1 cellular context compared by ENCODE assay signal in the genomic region with DNA sequence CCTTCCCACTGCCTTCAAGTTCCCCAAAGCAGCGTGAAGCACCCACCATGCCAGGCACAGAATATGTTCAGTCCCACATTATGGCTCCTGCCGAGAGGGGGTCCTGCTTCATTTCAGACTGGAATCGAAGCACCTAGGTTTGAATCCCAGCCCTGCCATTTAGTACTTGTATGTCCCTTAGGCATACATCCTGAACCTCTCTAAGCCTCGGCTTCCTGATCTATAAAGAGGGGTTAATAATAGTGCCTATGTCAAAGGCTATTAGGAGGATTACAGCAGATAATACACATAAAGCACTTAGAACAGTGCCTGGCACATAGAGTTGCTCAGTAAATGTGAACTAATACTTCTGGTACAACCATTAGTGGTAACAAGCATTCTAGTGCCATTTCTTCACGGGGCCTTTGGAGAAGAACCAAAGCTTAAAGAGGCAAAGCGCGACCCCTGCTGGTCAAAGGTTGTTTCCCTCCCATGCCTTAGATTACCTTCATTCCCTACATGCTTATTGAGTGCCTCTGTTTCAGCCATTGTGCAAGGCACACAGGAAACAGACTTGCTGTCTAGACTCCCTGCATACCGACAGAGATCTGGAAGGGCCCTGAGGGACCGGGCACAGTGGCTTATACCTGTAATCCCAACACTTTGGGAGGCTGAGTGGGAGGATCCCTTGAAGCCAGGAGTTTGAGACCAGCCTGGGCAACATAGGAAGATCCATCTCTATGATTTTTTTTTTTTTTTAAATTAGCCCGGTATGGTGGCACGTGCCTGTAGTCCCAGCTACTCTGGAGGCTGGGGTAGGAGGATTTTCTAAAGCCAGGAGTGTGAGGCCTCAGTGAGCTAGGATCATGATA.
TF ChIP-seq lines count a peak whose summit lies in the region.

No MANE protein-coding gene starts in this region.

TF ChIP-seq in HepG2, 621 proteins besides CTCF, POLR2A, EP300 and RAD21 (continued from another document and continues in another):
- TF ChIP-seq ZNF652 (CRISPR knock-in tag; IDR thresholded peaks at IDR 0.05; ENCODE audit: borderline replicate concordance, low read depth) (peak; percentile 24; the same call in 1 of the 2 replicates), ZNF7 (CRISPR knock-in tag; IDR thresholded peaks at IDR 0.05) (no peak), ZNF331 (CRISPR knock-in tag; IDR thresholded peaks at IDR 0.05) (no peak), NCOA1 (CRISPR knock-in tag; IDR thresholded peaks at IDR 0.05) (no peak), HNRNPLL (IDR thresholded peaks at IDR 0.05; ENCODE audit: low read depth, low read length, poor library complexity, severe bottlenecking) (no peak), ZNF674 (CRISPR knock-in tag; IDR thresholded peaks at IDR 0.05; ENCODE audit: low read depth) (no peak), JUND (CRISPR knock-in tag; IDR thresholded peaks at IDR 0.05) (no peak), ZNF121 (CRISPR knock-in tag; IDR thresholded peaks at IDR 0.05) (peak; percentile 27; the same call in 1 of the 2 replicates), GATAD2A (CRISPR knock-in tag; IDR thresholded peaks at IDR 0.05) (peak; percentile 46; the same call in 1 of the 2 replicates), TEAD3 (CRISPR knock-in tag; optimal IDR thresholded peaks at IDR 0.05; ENCODE audit: borderline replicate concordance) (peak; percentile 89), MAF1 (CRISPR knock-in tag; IDR thresholded peaks at IDR 0.05; ENCODE audit: borderline replicate concordance) (no peak), KLF16 (CRISPR knock-in tag; IDR thresholded peaks at IDR 0.05) (0 out of 4 replicates have a peak, but pooled peaks of 1 of the 2 experiments have one; percentile 55)
- TF ChIP-seq, protein P1, sequence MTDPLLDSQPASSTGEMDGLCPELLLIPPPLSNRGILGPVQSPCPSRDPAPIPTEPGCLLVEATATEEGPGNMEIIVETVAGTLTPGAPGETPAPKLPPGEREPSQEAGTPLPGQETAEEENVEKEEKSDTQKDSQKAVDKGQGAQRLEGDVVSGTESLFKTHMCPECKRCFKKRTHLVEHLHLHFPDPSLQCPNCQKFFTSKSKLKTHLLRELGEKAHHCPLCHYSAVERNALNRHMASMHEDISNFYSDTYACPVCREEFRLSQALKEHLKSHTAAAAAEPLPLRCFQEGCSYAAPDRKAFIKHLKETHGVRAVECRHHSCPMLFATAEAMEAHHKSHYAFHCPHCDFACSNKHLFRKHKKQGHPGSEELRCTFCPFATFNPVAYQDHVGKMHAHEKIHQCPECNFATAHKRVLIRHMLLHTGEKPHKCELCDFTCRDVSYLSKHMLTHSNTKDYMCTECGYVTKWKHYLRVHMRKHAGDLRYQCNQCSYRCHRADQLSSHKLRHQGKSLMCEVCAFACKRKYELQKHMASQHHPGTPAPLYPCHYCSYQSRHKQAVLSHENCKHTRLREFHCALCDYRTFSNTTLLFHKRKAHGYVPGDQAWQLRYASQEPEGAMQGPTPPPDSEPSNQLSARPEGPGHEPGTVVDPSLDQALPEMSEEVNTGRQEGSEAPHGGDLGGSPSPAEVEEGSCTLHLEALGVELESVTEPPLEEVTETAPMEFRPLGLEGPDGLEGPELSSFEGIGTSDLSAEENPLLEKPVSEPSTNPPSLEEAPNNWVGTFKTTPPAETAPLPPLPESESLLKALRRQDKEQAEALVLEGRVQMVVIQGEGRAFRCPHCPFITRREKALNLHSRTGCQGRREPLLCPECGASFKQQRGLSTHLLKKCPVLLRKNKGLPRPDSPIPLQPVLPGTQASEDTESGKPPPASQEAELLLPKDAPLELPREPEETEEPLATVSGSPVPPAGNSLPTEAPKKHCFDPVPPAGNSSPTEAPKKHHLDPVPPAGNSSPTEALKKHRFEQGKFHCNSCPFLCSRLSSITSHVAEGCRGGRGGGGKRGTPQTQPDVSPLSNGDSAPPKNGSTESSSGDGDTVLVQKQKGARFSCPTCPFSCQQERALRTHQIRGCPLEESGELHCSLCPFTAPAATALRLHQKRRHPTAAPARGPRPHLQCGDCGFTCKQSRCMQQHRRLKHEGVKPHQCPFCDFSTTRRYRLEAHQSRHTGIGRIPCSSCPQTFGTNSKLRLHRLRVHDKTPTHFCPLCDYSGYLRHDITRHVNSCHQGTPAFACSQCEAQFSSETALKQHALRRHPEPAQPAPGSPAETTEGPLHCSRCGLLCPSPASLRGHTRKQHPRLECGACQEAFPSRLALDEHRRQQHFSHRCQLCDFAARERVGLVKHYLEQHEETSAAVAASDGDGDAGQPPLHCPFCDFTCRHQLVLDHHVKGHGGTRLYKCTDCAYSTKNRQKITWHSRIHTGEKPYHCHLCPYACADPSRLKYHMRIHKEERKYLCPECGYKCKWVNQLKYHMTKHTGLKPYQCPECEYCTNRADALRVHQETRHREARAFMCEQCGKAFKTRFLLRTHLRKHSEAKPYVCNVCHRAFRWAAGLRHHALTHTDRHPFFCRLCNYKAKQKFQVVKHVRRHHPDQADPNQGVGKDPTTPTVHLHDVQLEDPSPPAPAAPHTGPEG (CRISPR knock-in tag; IDR thresholded peaks at IDR 0.05): no peak
- TF ChIP-seq, protein P2, sequence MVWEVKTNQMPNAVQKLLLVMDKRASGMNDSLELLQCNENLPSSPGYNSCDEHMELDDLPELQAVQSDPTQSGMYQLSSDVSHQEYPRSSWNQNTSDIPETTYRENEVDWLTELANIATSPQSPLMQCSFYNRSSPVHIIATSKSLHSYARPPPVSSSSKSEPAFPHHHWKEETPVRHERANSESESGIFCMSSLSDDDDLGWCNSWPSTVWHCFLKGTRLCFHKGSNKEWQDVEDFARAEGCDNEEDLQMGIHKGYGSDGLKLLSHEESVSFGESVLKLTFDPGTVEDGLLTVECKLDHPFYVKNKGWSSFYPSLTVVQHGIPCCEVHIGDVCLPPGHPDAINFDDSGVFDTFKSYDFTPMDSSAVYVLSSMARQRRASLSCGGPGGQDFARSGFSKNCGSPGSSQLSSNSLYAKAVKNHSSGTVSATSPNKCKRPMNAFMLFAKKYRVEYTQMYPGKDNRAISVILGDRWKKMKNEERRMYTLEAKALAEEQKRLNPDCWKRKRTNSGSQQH (CRISPR knock-in tag; IDR thresholded peaks at IDR 0.05; ENCODE audit: low read depth): no peak
- TF ChIP-seq, protein P3, sequence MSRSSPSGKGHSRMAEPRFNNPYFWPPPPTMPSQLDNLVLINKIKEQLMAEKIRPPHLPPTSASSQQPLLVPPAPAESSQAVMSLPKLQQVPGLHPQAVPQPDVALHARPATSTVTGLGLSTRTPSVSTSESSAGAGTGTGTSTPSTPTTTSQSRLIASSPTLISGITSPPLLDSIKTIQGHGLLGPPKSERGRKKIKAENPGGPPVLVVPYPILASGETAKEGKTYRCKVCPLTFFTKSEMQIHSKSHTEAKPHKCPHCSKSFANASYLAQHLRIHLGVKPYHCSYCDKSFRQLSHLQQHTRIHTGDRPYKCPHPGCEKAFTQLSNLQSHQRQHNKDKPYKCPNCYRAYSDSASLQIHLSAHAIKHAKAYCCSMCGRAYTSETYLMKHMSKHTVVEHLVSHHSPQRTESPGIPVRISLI (CRISPR knock-in tag; IDR thresholded peaks at IDR 0.05; ENCODE audit: borderline replicate concordance): peak; percentile 19; the same call in 1 of the 2 replicates
- TF ChIP-seq, protein P4, sequence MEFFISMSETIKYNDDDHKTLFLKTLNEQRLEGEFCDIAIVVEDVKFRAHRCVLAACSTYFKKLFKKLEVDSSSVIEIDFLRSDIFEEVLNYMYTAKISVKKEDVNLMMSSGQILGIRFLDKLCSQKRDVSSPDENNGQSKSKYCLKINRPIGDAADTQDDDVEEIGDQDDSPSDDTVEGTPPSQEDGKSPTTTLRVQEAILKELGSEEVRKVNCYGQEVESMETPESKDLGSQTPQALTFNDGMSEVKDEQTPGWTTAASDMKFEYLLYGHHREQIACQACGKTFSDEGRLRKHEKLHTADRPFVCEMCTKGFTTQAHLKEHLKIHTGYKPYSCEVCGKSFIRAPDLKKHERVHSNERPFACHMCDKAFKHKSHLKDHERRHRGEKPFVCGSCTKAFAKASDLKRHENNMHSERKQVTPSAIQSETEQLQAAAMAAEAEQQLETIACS (CRISPR knock-in tag; IDR thresholded peaks at IDR 0.05): no peak
- TF ChIP-seq, protein P5, sequence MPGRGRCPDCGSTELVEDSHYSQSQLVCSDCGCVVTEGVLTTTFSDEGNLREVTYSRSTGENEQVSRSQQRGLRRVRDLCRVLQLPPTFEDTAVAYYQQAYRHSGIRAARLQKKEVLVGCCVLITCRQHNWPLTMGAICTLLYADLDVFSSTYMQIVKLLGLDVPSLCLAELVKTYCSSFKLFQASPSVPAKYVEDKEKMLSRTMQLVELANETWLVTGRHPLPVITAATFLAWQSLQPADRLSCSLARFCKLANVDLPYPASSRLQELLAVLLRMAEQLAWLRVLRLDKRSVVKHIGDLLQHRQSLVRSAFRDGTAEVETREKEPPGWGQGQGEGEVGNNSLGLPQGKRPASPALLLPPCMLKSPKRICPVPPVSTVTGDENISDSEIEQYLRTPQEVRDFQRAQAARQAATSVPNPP (CRISPR knock-in tag; IDR thresholded peaks at IDR 0.05): no peak
- TF ChIP-seq, protein P6, sequence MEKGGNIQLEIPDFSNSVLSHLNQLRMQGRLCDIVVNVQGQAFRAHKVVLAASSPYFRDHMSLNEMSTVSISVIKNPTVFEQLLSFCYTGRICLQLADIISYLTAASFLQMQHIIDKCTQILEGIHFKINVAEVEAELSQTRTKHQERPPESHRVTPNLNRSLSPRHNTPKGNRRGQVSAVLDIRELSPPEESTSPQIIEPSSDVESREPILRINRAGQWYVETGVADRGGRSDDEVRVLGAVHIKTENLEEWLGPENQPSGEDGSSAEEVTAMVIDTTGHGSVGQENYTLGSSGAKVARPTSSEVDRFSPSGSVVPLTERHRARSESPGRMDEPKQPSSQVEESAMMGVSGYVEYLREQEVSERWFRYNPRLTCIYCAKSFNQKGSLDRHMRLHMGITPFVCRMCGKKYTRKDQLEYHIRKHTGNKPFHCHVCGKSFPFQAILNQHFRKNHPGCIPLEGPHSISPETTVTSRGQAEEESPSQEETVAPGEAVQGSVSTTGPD (CRISPR knock-in tag; IDR thresholded peaks at IDR 0.05): no peak
- TF ChIP-seq, protein P7, sequence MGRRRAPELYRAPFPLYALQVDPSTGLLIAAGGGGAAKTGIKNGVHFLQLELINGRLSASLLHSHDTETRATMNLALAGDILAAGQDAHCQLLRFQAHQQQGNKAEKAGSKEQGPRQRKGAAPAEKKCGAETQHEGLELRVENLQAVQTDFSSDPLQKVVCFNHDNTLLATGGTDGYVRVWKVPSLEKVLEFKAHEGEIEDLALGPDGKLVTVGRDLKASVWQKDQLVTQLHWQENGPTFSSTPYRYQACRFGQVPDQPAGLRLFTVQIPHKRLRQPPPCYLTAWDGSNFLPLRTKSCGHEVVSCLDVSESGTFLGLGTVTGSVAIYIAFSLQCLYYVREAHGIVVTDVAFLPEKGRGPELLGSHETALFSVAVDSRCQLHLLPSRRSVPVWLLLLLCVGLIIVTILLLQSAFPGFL (CRISPR knock-in tag; IDR thresholded peaks at IDR 0.05): no peak
- TF ChIP-seq, protein P8, sequence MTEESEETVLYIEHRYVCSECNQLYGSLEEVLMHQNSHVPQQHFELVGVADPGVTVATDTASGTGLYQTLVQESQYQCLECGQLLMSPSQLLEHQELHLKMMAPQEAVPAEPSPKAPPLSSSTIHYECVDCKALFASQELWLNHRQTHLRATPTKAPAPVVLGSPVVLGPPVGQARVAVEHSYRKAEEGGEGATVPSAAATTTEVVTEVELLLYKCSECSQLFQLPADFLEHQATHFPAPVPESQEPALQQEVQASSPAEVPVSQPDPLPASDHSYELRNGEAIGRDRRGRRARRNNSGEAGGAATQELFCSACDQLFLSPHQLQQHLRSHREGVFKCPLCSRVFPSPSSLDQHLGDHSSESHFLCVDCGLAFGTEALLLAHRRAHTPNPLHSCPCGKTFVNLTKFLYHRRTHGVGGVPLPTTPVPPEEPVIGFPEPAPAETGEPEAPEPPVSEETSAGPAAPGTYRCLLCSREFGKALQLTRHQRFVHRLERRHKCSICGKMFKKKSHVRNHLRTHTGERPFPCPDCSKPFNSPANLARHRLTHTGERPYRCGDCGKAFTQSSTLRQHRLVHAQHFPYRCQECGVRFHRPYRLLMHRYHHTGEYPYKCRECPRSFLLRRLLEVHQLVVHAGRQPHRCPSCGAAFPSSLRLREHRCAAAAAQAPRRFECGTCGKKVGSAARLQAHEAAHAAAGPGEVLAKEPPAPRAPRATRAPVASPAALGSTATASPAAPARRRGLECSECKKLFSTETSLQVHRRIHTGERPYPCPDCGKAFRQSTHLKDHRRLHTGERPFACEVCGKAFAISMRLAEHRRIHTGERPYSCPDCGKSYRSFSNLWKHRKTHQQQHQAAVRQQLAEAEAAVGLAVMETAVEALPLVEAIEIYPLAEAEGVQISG (CRISPR knock-in tag; IDR thresholded peaks at IDR 0.05): no peak
- TF ChIP-seq, protein P9, sequence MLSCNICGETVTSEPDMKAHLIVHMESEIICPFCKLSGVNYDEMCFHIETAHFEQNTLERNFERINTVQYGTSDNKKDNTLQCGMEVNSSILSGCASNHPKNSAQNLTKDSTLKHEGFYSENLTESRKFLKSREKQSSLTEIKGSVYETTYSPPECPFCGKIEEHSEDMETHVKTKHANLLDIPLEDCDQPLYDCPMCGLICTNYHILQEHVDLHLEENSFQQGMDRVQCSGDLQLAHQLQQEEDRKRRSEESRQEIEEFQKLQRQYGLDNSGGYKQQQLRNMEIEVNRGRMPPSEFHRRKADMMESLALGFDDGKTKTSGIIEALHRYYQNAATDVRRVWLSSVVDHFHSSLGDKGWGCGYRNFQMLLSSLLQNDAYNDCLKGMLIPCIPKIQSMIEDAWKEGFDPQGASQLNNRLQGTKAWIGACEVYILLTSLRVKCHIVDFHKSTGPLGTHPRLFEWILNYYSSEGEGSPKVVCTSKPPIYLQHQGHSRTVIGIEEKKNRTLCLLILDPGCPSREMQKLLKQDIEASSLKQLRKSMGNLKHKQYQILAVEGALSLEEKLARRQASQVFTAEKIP (CRISPR knock-in tag; IDR thresholded peaks at IDR 0.05; ENCODE audit: borderline replicate concordance): no peak
- TF ChIP-seq, protein P10, sequence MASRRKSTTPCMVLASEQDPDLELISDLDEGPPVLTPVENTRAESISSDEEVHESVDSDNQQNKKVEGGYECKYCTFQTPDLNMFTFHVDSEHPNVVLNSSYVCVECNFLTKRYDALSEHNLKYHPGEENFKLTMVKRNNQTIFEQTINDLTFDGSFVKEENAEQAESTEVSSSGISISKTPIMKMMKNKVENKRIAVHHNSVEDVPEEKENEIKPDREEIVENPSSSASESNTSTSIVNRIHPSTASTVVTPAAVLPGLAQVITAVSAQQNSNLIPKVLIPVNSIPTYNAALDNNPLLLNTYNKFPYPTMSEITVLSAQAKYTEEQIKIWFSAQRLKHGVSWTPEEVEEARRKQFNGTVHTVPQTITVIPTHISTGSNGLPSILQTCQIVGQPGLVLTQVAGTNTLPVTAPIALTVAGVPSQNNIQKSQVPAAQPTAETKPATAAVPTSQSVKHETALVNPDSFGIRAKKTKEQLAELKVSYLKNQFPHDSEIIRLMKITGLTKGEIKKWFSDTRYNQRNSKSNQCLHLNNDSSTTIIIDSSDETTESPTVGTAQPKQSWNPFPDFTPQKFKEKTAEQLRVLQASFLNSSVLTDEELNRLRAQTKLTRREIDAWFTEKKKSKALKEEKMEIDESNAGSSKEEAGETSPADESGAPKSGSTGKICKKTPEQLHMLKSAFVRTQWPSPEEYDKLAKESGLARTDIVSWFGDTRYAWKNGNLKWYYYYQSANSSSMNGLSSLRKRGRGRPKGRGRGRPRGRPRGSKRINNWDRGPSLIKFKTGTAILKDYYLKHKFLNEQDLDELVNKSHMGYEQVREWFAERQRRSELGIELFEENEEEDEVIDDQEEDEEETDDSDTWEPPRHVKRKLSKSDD (CRISPR knock-in tag; IDR thresholded peaks at IDR 0.05; ENCODE audit: low read depth): 0 out of 2 replicates have a peak, but pooled peaks have one; percentile 35
- TF ChIP-seq, protein P11, sequence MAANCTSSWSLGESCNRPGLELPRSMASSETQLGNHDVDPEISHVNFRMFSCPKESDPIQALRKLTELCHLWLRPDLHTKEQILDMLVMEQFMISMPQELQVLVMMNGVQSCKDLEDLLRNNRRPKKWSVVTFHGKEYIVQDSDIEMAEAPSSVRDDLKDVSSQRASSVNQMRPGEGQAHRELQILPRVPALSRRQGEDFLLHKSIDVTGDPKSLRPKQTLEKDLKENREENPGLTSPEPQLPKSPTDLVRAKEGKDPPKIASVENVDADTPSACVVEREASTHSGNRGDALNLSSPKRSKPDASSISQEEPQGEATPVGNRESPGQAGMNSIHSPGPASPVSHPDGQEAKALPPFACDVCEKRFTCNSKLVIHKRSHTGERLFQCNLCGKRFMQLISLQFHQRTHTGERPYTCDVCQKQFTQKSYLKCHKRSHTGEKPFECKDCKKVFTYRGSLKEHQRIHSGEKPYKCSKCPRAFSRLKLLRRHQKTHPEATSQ (CRISPR knock-in tag; IDR thresholded peaks at IDR 0.05; ENCODE audit: borderline replicate concordance): no peak
